ENCODE assay signal across 8 cellular contexts in genomic region chr5:84383816-84384603, GRCh38. TPM values are rescaled to one million over a fixed set of nuclear protein-coding genes. Genes with fewer than 3 reads are reported as not detected.
A peak's percentile ranks its signal among the peaks of the same experiment; 100 is the strongest.
DNase-seq lines count a peak whose midpoint lies in the region; ATAC-seq and TF ChIP-seq lines count a peak whose summit lies in the region.

No MANE protein-coding gene starts in this region.

- POLR2A ChIA-PET in HEK293T (lab: Yijun Ruan, JAX): no interaction called here

- peak overlapping the region; percentile 59 for H3K14ac ChIP-seq in trophoblast cell (ENCODE audit: low read length)

- H3K23ac ChIP-seq in trophoblast cell (ENCODE audit: low read length): peak overlapping the region; percentile 18

- peak overlapping the region; percentile 57 for H3K18ac ChIP-seq in trophoblast cell (ENCODE audit: low read length)

- CTCF ChIA-PET in HEK293T (lab: Yijun Ruan, JAX): interaction anchor here (0.6 kb wide), 1 partner anchor 443 kb away, joined by 4 read pairs; no protein-coding TSS in a partner anchor

- H3K27me3 ChIP-seq in WERI-Rb-1 (ENCODE audit: insufficient read depth, low read depth, severe bottlenecking): no peaks in the 10 kb centered on the region
- no peaks in the 10 kb centered on the region for H3K27me3 ChIP-seq in trophoblast cell (ENCODE audit: insufficient read depth, low read length)

- no peak for TF ChIP-seq CTCF in WERI-Rb-1 (IDR thresholded peaks at IDR 0.05; ENCODE audit: low read depth, low read length)

- no peak overlapping the region for H2AK5ac ChIP-seq in trophoblast cell (ENCODE audit: low read length)

- H4K8ac ChIP-seq in trophoblast cell (ENCODE audit: low read depth, low read length): peak overlapping the region; percentile 73

- H3K9me3 ChIP-seq in WERI-Rb-1 (ENCODE audit: severe bottlenecking) (no peaks in the 10 kb centered on the region), trophoblast cell (ENCODE audit: insufficient read depth, low read depth, low read length) (no peaks in the 10 kb centered on the region)

- H3K4me2 ChIP-seq in trophoblast cell (ENCODE audit: low read length): peak overlapping the region; percentile 72

- peaks cover 11% of the 10 kb centered on the region for H3K79me2 ChIP-seq in trophoblast cell (ENCODE audit: control insufficient read depth, insufficient read depth, low read length, poor library complexity)

- H2BK5ac ChIP-seq in trophoblast cell (ENCODE audit: low read depth, low read length, poor library complexity): peak overlapping the region; percentile 39

- intact Hi-C loops in cardiac septum (cut with DNase I): loop anchor here (5.0 kb wide), 2 partner anchors 102 to 662 kb away; partner anchors contain the start of gene HAPLN1

- WGBS in trophoblast cell (ENCODE audit: extremely low coverage, insufficient coverage, insufficient read length): no CpG with 5 or more reads among the region's 73 CpGs

- H2BK12ac ChIP-seq in trophoblast cell (ENCODE audit: low read length): peak overlapping the region; percentile 84

- peaks cover 21% of the 10 kb centered on the region for H3K79me1 ChIP-seq in trophoblast cell (ENCODE audit: low read length)

- H3K36me3 ChIP-seq in WERI-Rb-1 (no peaks in the 10 kb centered on the region; the same call in 1 of the 2 replicates), trophoblast cell (ENCODE audit: control insufficient read depth in 1 of 2, insufficient read depth in 2 of 2, low read length in 2 of 2) (no peaks in the 10 kb centered on the region)

- peak overlapping the region; percentile 6 for H2BK120ac ChIP-seq in trophoblast cell (ENCODE audit: insufficient read depth, low read length, poor library complexity)

- DNase-seq in HEK293T (ENCODE audit: extremely low spot score) (peak; percentile 30), WERI-Rb-1 (peak; percentile 63), cardiac septum (ENCODE audit: low spot score) (peak; percentile 74), trophoblast cell (peak in 1 of 2 donors; percentile 23), NCI-H1092 treated with DMSO at 0.1 percent for 48 hours (lab: John Stamatoyannopoulos, UW) (no peak), NCI-H524 treated with DMSO at 0.1 percent for 48 hours (lab: John Stamatoyannopoulos, UW) (no peak)

- H4K91ac ChIP-seq in trophoblast cell (ENCODE audit: low read depth, low read length): peak overlapping the region; percentile 40

- H3K4me1 ChIP-seq in trophoblast cell (ENCODE audit: control insufficient read depth in 1 of 2, insufficient read depth in 2 of 2, low read length in 2 of 2): peaks cover 0 to 6% of the 10 kb centered on the region in 2 experiments

- peak overlapping the region; percentile 60 for H3K4ac ChIP-seq in trophoblast cell (ENCODE audit: low read depth, low read length)

- H3K4me3 ChIP-seq in WERI-Rb-1 (ENCODE audit: low read depth, low read length) (peak overlapping the region; percentile 90), trophoblast cell (ENCODE audit: low read depth, low read length) (peak overlapping the region; percentile 84)

- H2AFZ ChIP-seq in trophoblast cell (ENCODE audit: insufficient read depth, low read length, poor library complexity): peak overlapping the region; percentile 89

- ATAC-seq in HG03175 (IDR thresholded peaks at IDR 0.05; ENCODE audit: unreplicated experiment): no peak
- no peak for ATAC-seq in GM21367 (IDR thresholded peaks at IDR 0.05; ENCODE audit: unreplicated experiment)

- H3K9ac ChIP-seq in trophoblast cell (ENCODE audit: low read length): peak overlapping the region; percentile 76

- H3K27ac ChIP-seq in WERI-Rb-1 (peak overlapping the region; percentile 80), trophoblast cell (ENCODE audit: low read depth, low read length) (peak overlapping the region; percentile 29)

- H4K12ac ChIP-seq in trophoblast cell (ENCODE audit: low read depth, low read length): peak overlapping the region; percentile 27

TF ChIP-seq in HEK293T, 16 proteins besides CTCF, POLR2A, EP300 and RAD21:
- TF ChIP-seq L3MBTL2 (conservative IDR thresholded peaks at IDR 0.05): peak; percentile 76
- no peak for TF ChIP-seq TARDBP (IDR thresholded peaks at IDR 0.05)
- no peak for TF ChIP-seq FOXA1 (IDR thresholded peaks at IDR 0.05)
- no peak for TF ChIP-seq FOXK2 (IDR thresholded peaks at IDR 0.05)
- no peak for TF ChIP-seq ZNF384 (IDR thresholded peaks at IDR 0.05)
TF ChIP-seq in HEK293T: peak in this region for 1.

RNA-seq across cellular contexts. Expression of gene EDIL3, which starts 0.7 kb away (rescaled TPM):
- total RNA-seq in cardiac septum: 23.6 TPM
- 26.4 and 27.6 TPM in 2 replicates for polyA plus RNA-seq in trophoblast cell (2013)

Comparison
In these comparisons a context has a peak if more than half of its experiments do, and no peak if none do; other contexts are left out.
1. DNase-seq: peak in HEK293T (single experiment), WERI-Rb-1 (single experiment) and cardiac septum (single experiment); none in NCI-H1092 treated with DMSO at 0.1 percent for 48 hours (single experiment) and NCI-H524 treated with DMSO at 0.1 percent for 48 hours (single experiment).